24 cellular contexts compared by ENCODE assay signal in genomic region chr7:41612798-41613197, GRCh38.
"Had no signal": no experiment of that assay in that cellular context is flagged by ENCODE, and none has a peak within 500 bp of the region (broad histone marks: within the 10 kb centered on the region; RNA-seq: fewer than 3 reads in every experiment).

No MANE protein-coding gene starts in this region.

- ATAC-seq: foreskin keratinocyte, gastroesophageal sphincter, heart left ventricle, left colon, left lung, lower lobe of right lung, mucosa of descending colon had no signal

- H3K9me3 ChIP-seq: esophagus muscularis mucosa, gastroesophageal sphincter, heart left ventricle, left lung, lower lobe of right lung, mucosa of descending colon had no signal

- H3K36me3 ChIP-seq: esophagus muscularis mucosa, gastroesophageal sphincter, heart left ventricle, left lung, lower lobe of right lung had no signal

- H3K79me2 ChIP-seq: hepatocyte had no signal

- H3K27ac ChIP-seq: coronary artery, dorsolateral prefrontal cortex, esophagus muscularis mucosa, foreskin keratinocyte, gastroesophageal sphincter, heart left ventricle, hepatocyte, left lung, lower lobe of right lung had no signal

- DNase-seq: dermis blood vessel endothelial cell; dorsolateral prefrontal cortex; effector CD4-positive, alpha-beta T cell; effector memory CD4-positive, alpha-beta T cell; foreskin keratinocyte; heart left ventricle; hypothalamus; immature natural killer cell; islet precursor cell; kidney; kidney glomerular epithelial cell; left colon; left lung; lower lobe of right lung; mesenchymal stem cell; mucosa of descending colon; naive B cell had no signal

- H3K27me3 ChIP-seq: esophagus muscularis mucosa, foreskin keratinocyte, gastroesophageal sphincter, heart left ventricle, hepatocyte, left lung had no signal

- H3K4me1 ChIP-seq: esophagus muscularis mucosa, foreskin keratinocyte, gastroesophageal sphincter, heart left ventricle, left lung, lower lobe of right lung had no signal

- H3K4me3 ChIP-seq: coronary artery, dorsolateral prefrontal cortex, esophagus muscularis mucosa, gastroesophageal sphincter, heart left ventricle, hepatocyte, left lung, lower lobe of right lung, mucosa of descending colon had no signal

- H3K4me2 ChIP-seq: hepatocyte had no signal

- FAIRE-seq: colon, endothelial cell of umbilical vein, frontal cortex, kidney had no signal

- H2AFZ ChIP-seq: hepatocyte had no signal
